In the genomic region with DNA sequence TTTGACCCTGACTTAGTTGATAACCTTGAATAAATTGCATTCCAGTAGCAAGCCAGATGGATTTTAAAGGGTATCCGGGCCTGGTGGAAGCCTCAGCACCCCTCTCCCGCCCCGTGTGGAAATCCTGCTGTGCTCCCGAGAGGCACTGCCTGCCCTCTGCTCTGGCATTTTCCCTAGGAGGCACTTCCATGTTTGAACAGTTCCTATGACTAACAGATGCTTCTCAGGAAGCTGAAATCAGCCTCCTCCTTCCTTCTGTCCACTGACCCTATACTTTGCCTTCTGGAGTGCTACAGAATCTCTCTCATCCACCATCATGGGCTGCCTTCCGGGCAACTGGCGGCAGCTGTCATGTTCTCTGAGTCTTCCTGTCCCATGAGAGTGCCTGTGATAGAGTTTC, we compare ENCODE assay signal across 1 cellular context.
TF ChIP-seq lines count a peak whose summit lies in the region.

No MANE protein-coding gene starts in this region.

TF ChIP-seq in A549, 52 proteins besides CTCF, POLR2A, EP300 and RAD21 (continued from another document):
- TF ChIP-seq, protein P1, sequence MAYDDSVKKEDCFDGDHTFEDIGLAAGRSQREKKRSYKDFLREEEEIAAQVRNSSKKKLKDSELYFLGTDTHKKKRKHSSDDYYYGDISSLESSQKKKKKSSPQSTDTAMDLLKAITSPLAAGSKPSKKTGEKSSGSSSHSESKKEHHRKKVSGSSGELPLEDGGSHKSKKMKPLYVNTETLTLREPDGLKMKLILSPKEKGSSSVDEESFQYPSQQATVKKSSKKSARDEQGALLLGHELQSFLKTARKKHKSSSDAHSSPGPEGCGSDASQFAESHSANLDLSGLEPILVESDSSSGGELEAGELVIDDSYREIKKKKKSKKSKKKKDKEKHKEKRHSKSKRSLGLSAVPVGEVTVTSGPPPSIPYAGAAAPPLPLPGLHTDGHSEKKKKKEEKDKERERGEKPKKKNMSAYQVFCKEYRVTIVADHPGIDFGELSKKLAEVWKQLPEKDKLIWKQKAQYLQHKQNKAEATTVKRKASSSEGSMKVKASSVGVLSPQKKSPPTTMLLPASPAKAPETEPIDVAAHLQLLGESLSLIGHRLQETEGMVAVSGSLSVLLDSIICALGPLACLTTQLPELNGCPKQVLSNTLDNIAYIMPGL (CRISPR knock-in tag; IDR thresholded peaks at IDR 0.05; ENCODE audit: borderline replicate concordance): no peak
- no peak for TF ChIP-seq SREBF2 (IDR thresholded peaks at IDR 0.05)
- no peak for TF ChIP-seq JUNB (IDR thresholded peaks at IDR 0.05)
- no peak for TF ChIP-seq SMC3 (IDR thresholded peaks at IDR 0.05)
- no peak for TF ChIP-seq RCOR1 (IDR thresholded peaks at IDR 0.05; ENCODE audit: low read depth, low read length)
- TF ChIP-seq, protein P2, sequence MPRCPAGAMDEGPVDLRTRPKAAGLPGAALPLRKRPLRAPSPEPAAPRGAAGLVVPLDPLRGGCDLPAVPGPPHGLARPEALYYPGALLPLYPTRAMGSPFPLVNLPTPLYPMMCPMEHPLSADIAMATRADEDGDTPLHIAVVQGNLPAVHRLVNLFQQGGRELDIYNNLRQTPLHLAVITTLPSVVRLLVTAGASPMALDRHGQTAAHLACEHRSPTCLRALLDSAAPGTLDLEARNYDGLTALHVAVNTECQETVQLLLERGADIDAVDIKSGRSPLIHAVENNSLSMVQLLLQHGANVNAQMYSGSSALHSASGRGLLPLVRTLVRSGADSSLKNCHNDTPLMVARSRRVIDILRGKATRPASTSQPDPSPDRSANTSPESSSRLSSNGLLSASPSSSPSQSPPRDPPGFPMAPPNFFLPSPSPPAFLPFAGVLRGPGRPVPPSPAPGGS (IDR thresholded peaks at IDR 0.05): no peak
- TF ChIP-seq CEBPB (IDR thresholded peaks at IDR 0.05): no peak
- no peak for TF ChIP-seq GATA3 (IDR thresholded peaks at IDR 0.05; ENCODE audit: borderline replicate concordance)
